In genomic region chr16:89393731-89394406, GRCh38 we compare ENCODE assay signal across 15 cellular contexts.
DNase-seq lines count a peak whose midpoint lies in the region; ATAC-seq lines count a peak whose summit lies in the region.
"Had no signal": no experiment of that assay in that cellular context is flagged by ENCODE, and none has a peak within 500 bp of the region (broad histone marks: within the 10 kb centered on the region; RNA-seq: fewer than 3 reads in every experiment).

No MANE protein-coding gene starts in this region.

- H3K9me3 Mint-ChIP-seq in effector memory CD8-positive, alpha-beta T cell = peaks cover 0 to 8% of the 10 kb centered on the region in 2 donors
- H3K9me3 Mint-ChIP-seq: activated naive CD8-positive, alpha-beta T cell treated with anti-CD3 and anti-CD28 coated beads, Interleukin-2, amount 10 ng/mL, durations not matched to agents 7 days and 5 days had no signal

- H3K4me3 Mint-ChIP-seq in effector memory CD8-positive, alpha-beta T cell = no peak overlapping the region
- H3K4me3 Mint-ChIP-seq: activated naive CD8-positive, alpha-beta T cell treated with anti-CD3 and anti-CD28 coated beads, Interleukin-2, amount 10 ng/mL, durations not matched to agents 7 days and 5 days had no signal

- H3K27ac ChIP-seq in HUES48 (ENCODE audit: low read depth, low read length) (peak overlapping the region; percentile 41), stomach smooth muscle (ENCODE audit: low read length) (peak overlapping the region; percentile 87)

- H3K4me1 ChIP-seq in HUES48 (ENCODE audit: control insufficient read depth, insufficient read depth, low read length) = peaks cover 48% of the 10 kb centered on the region
- H3K4me1 ChIP-seq in stomach smooth muscle (ENCODE audit: control insufficient read depth, insufficient read depth, low read length) = peaks cover 41% of the 10 kb centered on the region

- DNase-seq in effector memory CD8-positive, alpha-beta T cell = no peak
- DNase-seq in left lobe of liver (ENCODE audit: low spot score) (peak; percentile 95), SIG-M5 (lab: John Stamatoyannopoulos, UW) (no peak), NCI-H2227 (lab: John Stamatoyannopoulos, UW; ENCODE audit: unreplicated experiment) (no peak)
- DNase-seq in stimulated activated CD4-positive, alpha-beta T cell treated with anti-CD3 and anti-CD28 coated beads, Interleukin-12 subunit alpha, Interleukin-12 subunit beta, amount 100 ng/mL, for 4 hours = no peak
- DNase-seq: activated CD4-positive, alpha-beta T cell treated with anti-CD3 and anti-CD28 coated beads, Interleukin-2, amount 50 U/mL, for 4 hours; activated naive CD8-positive, alpha-beta T cell treated with anti-CD3 and anti-CD28 coated beads, Interleukin-2, amount 10 ng/mL, durations not matched to agents 7 days and 5 days; COR-L47; dorsolateral prefrontal cortex; NCI-H1417 treated with DMSO at 0.1 percent for 48 hours; NK-92 treated with Interleukin-12 subunit alpha and Interleukin-12 subunit beta, amount 100 ng/mL, for 24 hours; stimulated activated CD8-positive, alpha-beta memory T cell treated with anti-CD3 and anti-CD28 coated beads, Interleukin-4, amount 100 ng/mL, for 48 hours had no signal

- H3K36me3 ChIP-seq in HUES48 (ENCODE audit: control insufficient read depth, insufficient read depth, low read length) = no peaks in the 10 kb centered on the region
- H3K36me3 ChIP-seq in stomach smooth muscle (ENCODE audit: control insufficient read depth in 2 of 2, insufficient read depth in 2 of 2, low read length in 2 of 2) = no peaks in the 10 kb centered on the region

- H3K27me3 ChIP-seq in HUES48 (ENCODE audit: control insufficient read depth, insufficient read depth, low read length) (no peaks in the 10 kb centered on the region), stomach smooth muscle (ENCODE audit: control insufficient read depth in 1 of 2, insufficient read depth in 2 of 2, low read length in 2 of 2) (no peaks in the 10 kb centered on the region)
- H3K27me3 ChIP-seq: dorsolateral prefrontal cortex had no signal

- H3K9me3 ChIP-seq in HUES48 (ENCODE audit: control insufficient read depth, insufficient read depth, low read length) = no peaks in the 10 kb centered on the region
- H3K9me3 ChIP-seq in stomach smooth muscle (ENCODE audit: control insufficient read depth in 2 of 2, low read length in 2 of 2) = no peaks in the 10 kb centered on the region
- H3K9me3 ChIP-seq: HAP-1 had no signal

- H3K9ac ChIP-seq in HUES48 (ENCODE audit: low read depth, low read length) (no peak overlapping the region), stomach smooth muscle (ENCODE audit: low read length in 2 of 2) (no peak overlapping the region)

- peaks cover 44 to 49% of the 10 kb centered on the region in 2 donors for H3K4me1 Mint-ChIP-seq in effector memory CD8-positive, alpha-beta T cell (ENCODE audit: low read depth in 2 of 2)

- H3K27ac Mint-ChIP-seq in effector memory CD8-positive, alpha-beta T cell = peak overlapping the region; percentile 60 to 80

- H3K4me3 ChIP-seq in HUES48 (ENCODE audit: low read depth, low read length) (no peak overlapping the region), stomach smooth muscle (ENCODE audit: low read length in 2 of 2) (no peak overlapping the region)
- H3K4me3 ChIP-seq: HAP-1 had no signal

- peaks cover 47% of the 10 kb centered on the region for H3K36me3 Mint-ChIP-seq in effector memory CD8-positive, alpha-beta T cell (ENCODE audit: insufficient read depth)

- no peak for ATAC-seq in effector memory CD8-positive, alpha-beta T cell (replicated peaks)
- peak; percentile 88 for ATAC-seq in left lobe of liver

- H3K27me3 Mint-ChIP-seq in effector memory CD8-positive, alpha-beta T cell = no peaks in the 10 kb centered on the region
- H3K27me3 Mint-ChIP-seq: activated naive CD8-positive, alpha-beta T cell treated with anti-CD3 and anti-CD28 coated beads, Interleukin-2, amount 10 ng/mL, durations not matched to agents 7 days and 5 days had no signal
